In the genomic region with DNA sequence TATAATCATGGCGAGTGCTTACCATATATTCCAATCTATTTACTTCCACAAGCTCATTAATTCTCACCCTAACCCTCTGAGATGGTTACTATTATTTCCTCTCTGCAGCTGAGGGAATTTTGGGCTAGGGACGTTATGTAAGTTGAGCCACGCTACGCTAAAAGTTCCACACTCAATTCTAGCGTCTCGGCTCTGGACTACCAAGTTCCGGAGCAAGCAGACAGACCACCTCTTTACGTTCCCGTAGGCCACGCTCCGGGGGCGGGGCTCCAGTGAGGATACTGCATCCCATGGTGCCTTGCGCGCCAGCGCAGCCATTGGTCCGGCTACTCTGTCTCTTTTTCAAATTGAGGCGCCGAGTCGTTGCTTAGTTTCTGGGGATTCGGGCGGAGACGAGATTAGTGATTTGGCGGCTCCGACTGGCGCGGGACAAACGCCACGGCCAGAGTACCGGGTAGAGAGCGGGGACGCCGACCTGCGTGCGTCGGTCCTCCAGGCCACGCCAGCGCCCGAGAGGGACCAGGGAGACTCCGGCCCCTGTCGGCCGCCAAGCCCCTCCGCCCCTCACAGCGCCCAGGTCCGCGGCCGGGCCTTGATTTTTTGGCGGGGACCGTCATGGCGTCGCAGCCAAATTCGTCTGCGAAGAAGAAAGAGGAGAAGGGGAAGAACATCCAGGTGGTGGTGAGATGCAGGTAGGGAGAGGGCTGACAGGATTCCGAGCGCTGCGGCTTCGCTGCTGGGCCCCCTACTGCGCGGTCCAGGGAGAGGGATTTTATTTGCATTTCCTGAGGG, we compare ENCODE assay signal across 8 cellular contexts. TPM values are rescaled to one million over a fixed set of nuclear protein-coding genes. Genes with fewer than 3 reads are reported as not detected.
DNase-seq lines count a peak whose midpoint lies in the region; ATAC-seq, FAIRE-seq and TF ChIP-seq lines count a peak whose summit lies in the region.

A gene (plus strand): TSS at position 370 of the 792 bp plus-strand sequence. CDS start 246 bp downstream, at position 616.

- TF ChIP-seq CTCF in WI38 (IDR thresholded peaks at IDR 0.05; ENCODE audit: low read depth, low read length) (no peak), bronchial epithelial cell (IDR thresholded peaks at IDR 0.05; ENCODE audit: insufficient read depth, low read length, severe bottlenecking) (no peak), smooth muscle cell (IDR thresholded peaks at IDR 0.05; ENCODE audit: borderline replicate concordance, insufficient read depth, poor library complexity, severe bottlenecking) (peak; percentile 9)

- H3K27ac ChIP-seq in smooth muscle cell (ENCODE audit: low read depth): peak within 1 kb of the TSS; percentile 54

- DNase-seq in ACHN (peak; percentile 99), NCI-H2227 treated with DMSO at 0.1 percent for 48 hours (lab: John Stamatoyannopoulos, UW) (peak; percentile 91), bronchial epithelial cell (ENCODE audit: low read depth) (peak; percentile 91), iPS-NIHi7 (ENCODE audit: extremely low spot score) (peak; percentile 90), smooth muscle cell (lab: John Stamatoyannopoulos, UW; ENCODE audit: unreplicated experiment) (peak; percentile 71)

- no peaks in the 10 kb centered on the region for H4K20me1 ChIP-seq in smooth muscle cell (ENCODE audit: low read depth)

- ATAC-seq in GM18873 (IDR thresholded peaks at IDR 0.05; ENCODE audit: low FRiP score, unreplicated experiment) (peak; percentile 71), HG03139 (IDR thresholded peaks at IDR 0.05; ENCODE audit: unreplicated experiment) (peak; percentile 76)

- no peaks in the 10 kb centered on the region for H3K27me3 ChIP-seq in bronchial epithelial cell (ENCODE audit: control insufficient read depth, insufficient read depth, low read length)
- no peaks in the 10 kb centered on the region for H3K27me3 ChIP-seq in smooth muscle cell (ENCODE audit: low read depth)

- no peak for FAIRE-seq in bronchial epithelial cell (lab: Jason Lieb, UNC)

- peak within 1 kb of the TSS; percentile 77 for H3K4me3 ChIP-seq in WI38 (ENCODE audit: low read depth, low read length)
- H3K4me3 ChIP-seq in bronchial epithelial cell (ENCODE audit: low read depth, low read length): peak within 1 kb of the TSS; percentile 90
- peak within 1 kb of the TSS; percentile 89 for H3K4me3 ChIP-seq in smooth muscle cell

- peak within 1 kb of the TSS; percentile 81 for H3K4me2 ChIP-seq in smooth muscle cell

- peak within 1 kb of the TSS; percentile 48 for H3K9ac ChIP-seq in smooth muscle cell (ENCODE audit: low read depth)

- H3K9me3 ChIP-seq in smooth muscle cell (replicated peaks; ENCODE audit: low read depth): no peaks in the 10 kb centered on the region

- WGBS in smooth muscle cell (ENCODE audit: low lambda C conversion rate): under 1% methylated on average over 58 of the region's 58 CpGs

- H2AFZ ChIP-seq in smooth muscle cell (ENCODE audit: low read depth): peak within 1 kb of the TSS; percentile 95

- in situ Hi-C loops in ACHN (cut with HindIII; ENCODE audit: low pct_ligation_motif_present, low pct_unique_long_range_greater_than_20kb, low sequenced_read_pairs): no loop called here

- H3K36me3 ChIP-seq in bronchial epithelial cell (ENCODE audit: control insufficient read depth, insufficient read depth, low read length) (no peaks in the 10 kb centered on the region), smooth muscle cell (ENCODE audit: low read depth) (no peaks in the 10 kb centered on the region)

- H3K4me1 ChIP-seq in smooth muscle cell (ENCODE audit: low read depth): peaks cover 16% of the 10 kb centered on the region

- H3K79me2 ChIP-seq in smooth muscle cell (ENCODE audit: low read depth): peaks cover 49% of the 10 kb centered on the region

- peaks cover 8% of the 10 kb centered on the region for H3F3A ChIP-seq in smooth muscle cell (ENCODE audit: low read depth)

RNA-seq across cellular contexts. Expression of the gene that starts here (rescaled TPM):
- 1.1 and 1.3 TPM in 2 replicates for total RNA-seq in bronchial epithelial cell
- total RNA-seq in smooth muscle cell: 9.1 and 14.3 TPM in 2 replicates
- polyA plus RNA-seq in smooth muscle cell: 4.1 and 6.0 TPM in 2 replicates

Comparison
In these comparisons a context has a peak if more than half of its experiments do, and no peak if none do; other contexts are left out.
1. Peak in every context shown above with its lines: DNase-seq, ATAC-seq, H3K4me3 ChIP-seq and H3K27ac ChIP-seq.